ENCODE assay signal across 8 cellular contexts in the genomic region with DNA sequence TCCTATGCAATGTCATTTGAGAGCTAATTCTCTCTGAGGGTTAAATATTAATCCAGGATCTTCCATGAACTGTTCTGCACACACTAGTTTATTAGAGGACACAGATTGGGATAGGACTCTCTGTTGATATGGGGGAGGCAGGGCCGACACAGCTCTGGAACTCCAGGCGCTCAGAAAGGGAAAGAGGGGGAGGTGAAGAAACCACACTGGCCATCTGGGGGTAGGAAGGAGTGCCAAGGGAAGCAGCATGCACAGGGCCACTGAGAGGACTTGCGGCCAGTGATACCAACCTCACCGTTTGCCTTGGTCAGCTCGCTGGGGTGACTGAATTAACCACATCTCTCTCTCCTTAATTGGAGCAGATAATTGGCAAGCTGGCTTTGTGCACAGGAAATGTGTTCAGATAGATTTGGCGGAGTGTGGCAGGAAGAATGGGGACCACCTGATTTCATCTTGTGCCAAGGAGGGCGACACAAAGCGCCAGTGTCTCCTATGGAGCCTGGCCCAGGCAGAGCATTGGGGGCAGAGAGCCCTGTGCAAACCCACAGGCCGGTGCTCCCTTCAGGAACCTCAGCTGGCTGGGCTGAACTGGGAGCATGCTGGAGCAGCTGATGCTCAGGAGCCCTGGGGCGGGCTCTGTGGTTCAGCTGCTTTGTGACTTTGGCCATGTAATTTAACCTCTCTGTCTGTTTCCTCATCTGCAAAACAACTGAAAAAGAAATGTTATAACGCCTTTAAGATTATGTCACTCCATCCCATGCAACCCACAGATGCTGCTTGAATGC. TPM values are rescaled to one million over a fixed set of nuclear protein-coding genes. Genes with fewer than 3 reads are reported as not detected.
A peak's percentile ranks its signal among the peaks of the same experiment; 100 is the strongest.
DNase-seq lines count a peak whose midpoint lies in the region; ATAC-seq and TF ChIP-seq lines count a peak whose summit lies in the region.

No MANE protein-coding gene starts in this region.

- intact Hi-C loops in heart left ventricle (cut with DNase I), result loop anchor here in 5 of 10 donors (5.0 to 10.0 kb wide), 5 partner anchors 160 to 560 kb away; a partner anchor contains a TSS

- H3K36me3 ChIP-seq in heart left ventricle, result no peaks in the 10 kb centered on the region

- H3K27ac Mint-ChIP-seq in stimulated activated naive B cell treated with anti-CD40 and anti-IgM and Interleukin-4, amounts not matched to agents 10 μg/mL and 1 μg/mL and 100 μg/mL, for 72 hours, result peak overlapping the region; percentile 6

- H3K4me1 Mint-ChIP-seq in stimulated activated naive B cell treated with anti-CD40 and anti-IgM and Interleukin-4, amounts not matched to agents 10 μg/mL and 1 μg/mL and 100 μg/mL, for 72 hours, result peaks cover 17 to 19% of the 10 kb centered on the region in 2 donors

- peaks cover 0 to 53% (median 25%) of the 10 kb centered on the region in 12 donors for H3K4me1 ChIP-seq in heart left ventricle

- H3K27me3 Mint-ChIP-seq in stimulated activated naive B cell treated with anti-CD40 and anti-IgM and Interleukin-4, amounts not matched to agents 10 μg/mL and 1 μg/mL and 100 μg/mL, for 72 hours, result peaks cover 9 to 12% of the 10 kb centered on the region in 2 donors

- H3K4me3 Mint-ChIP-seq in stimulated activated naive B cell treated with anti-CD40 and anti-IgM and Interleukin-4, amounts not matched to agents 10 μg/mL and 1 μg/mL and 100 μg/mL, for 72 hours, result no peak overlapping the region

- DNase-seq in NCI-H146 (lab: John Stamatoyannopoulos, UW) (peak; percentile 43), NCI-H146 treated with DMSO at 0.1 percent for 48 hours (lab: John Stamatoyannopoulos, UW; ENCODE audit: unreplicated experiment) (no peak), SW480 (ENCODE audit: low spot score) (peak; percentile 26), heart left ventricle (peak in 3 of 5 donors; percentile 18 to 47 (median 31)), NCI-H1105 (lab: John Stamatoyannopoulos, UW) (no peak), SK-N-DZ (ENCODE audit: low spot score) (no peak)
- no peak for DNase-seq in stimulated activated naive B cell treated with anti-CD40 and anti-IgM and Interleukin-4, amounts not matched to agents 10 μg/mL and 1 μg/mL and 100 μg/mL, for 72 hours
- no peak for DNase-seq in activated CD8-positive, alpha-beta memory T cell treated with anti-CD3 and anti-CD28 coated beads for 24 hours

- WGBS in heart left ventricle, 4 donors, result 16 to 28% (median 20%) methylated on average over 11 of the region's 11 CpGs

- peak; percentile 43 to 64 (median 54) for ATAC-seq in heart left ventricle
- ATAC-seq in stimulated activated naive B cell treated with anti-CD40 and anti-IgM and Interleukin-4, amounts not matched to agents 10 μg/mL and 1 μg/mL and 100 μg/mL, for 72 hours (replicated peaks), result no peak

- H3K27ac ChIP-seq in heart left ventricle, result peak overlapping the region in 3 of 12 donors; percentile 16 to 51 (median 26)

- H3K27me3 ChIP-seq in heart left ventricle, result no peaks in the 10 kb centered on the region

- H3K36me3 Mint-ChIP-seq in stimulated activated naive B cell treated with anti-CD40 and anti-IgM and Interleukin-4, amounts not matched to agents 10 μg/mL and 1 μg/mL and 100 μg/mL, for 72 hours, result peaks cover 0 to 3% of the 10 kb centered on the region in 2 donors

- peaks cover 4% of the 10 kb centered on the region in 2 donors for H3K9me3 Mint-ChIP-seq in stimulated activated naive B cell treated with anti-CD40 and anti-IgM and Interleukin-4, amounts not matched to agents 10 μg/mL and 1 μg/mL and 100 μg/mL, for 72 hours

- TF ChIP-seq CTCF in heart left ventricle (IDR thresholded peaks at IDR 0.05), result no peak

- no peak for TF ChIP-seq POLR2A in heart left ventricle (IDR thresholded peaks at IDR 0.05)

- H3K4me3 ChIP-seq in heart left ventricle, result peak overlapping the region in 1 of 12 donors; percentile 7

- H3K9me3 ChIP-seq in heart left ventricle, result peaks cover 0 to 4% (median 0%) of the 10 kb centered on the region in 12 donors

RNA-seq across cellular contexts. Expression of a gene that starts 25.4 kb away (rescaled TPM):
- 10 to 100 TPM in 7 of 9 donors, 1 to 10 TPM in 2; 8.6 to 18.9 (median 12.1) TPM for total RNA-seq in heart left ventricle
- polyA plus RNA-seq in heart left ventricle, result 10 to 100 TPM; 10.4 to 16.3 TPM
- 7.3 and 17.4 TPM in 2 replicates for polyA plus RNA-seq in SK-N-DZ (2014; cell fraction: cytosol; rRNA removed)
- 19.8 and 25.6 TPM in 2 replicates for polyA plus RNA-seq in SK-N-DZ (2014; cell fraction: nucleus; rRNA removed)

Comparison
In these comparisons a context has a peak if more than half of its experiments do, and no peak if none do; other contexts are left out.
1. DNase-seq: peak in NCI-H146 (single experiment), SW480 (single experiment) and heart left ventricle (3 of 5); none in NCI-H146 treated with DMSO at 0.1 percent for 48 hours (single experiment), stimulated activated naive B cell treated with anti-CD40 and anti-IgM and Interleukin-4, amounts not matched to agents 10 μg/mL and 1 μg/mL and 100 μg/mL, for 72 hours (single experiment), NCI-H1105 (single experiment), activated CD8-positive, alpha-beta memory T cell treated with anti-CD3 and anti-CD28 coated beads for 24 hours (single experiment) and SK-N-DZ (single experiment).
2. ATAC-seq: peak in heart left ventricle (4 of 4); none in stimulated activated naive B cell treated with anti-CD40 and anti-IgM and Interleukin-4, amounts not matched to agents 10 μg/mL and 1 μg/mL and 100 μg/mL, for 72 hours (0 of 2).